In the genomic region with DNA sequence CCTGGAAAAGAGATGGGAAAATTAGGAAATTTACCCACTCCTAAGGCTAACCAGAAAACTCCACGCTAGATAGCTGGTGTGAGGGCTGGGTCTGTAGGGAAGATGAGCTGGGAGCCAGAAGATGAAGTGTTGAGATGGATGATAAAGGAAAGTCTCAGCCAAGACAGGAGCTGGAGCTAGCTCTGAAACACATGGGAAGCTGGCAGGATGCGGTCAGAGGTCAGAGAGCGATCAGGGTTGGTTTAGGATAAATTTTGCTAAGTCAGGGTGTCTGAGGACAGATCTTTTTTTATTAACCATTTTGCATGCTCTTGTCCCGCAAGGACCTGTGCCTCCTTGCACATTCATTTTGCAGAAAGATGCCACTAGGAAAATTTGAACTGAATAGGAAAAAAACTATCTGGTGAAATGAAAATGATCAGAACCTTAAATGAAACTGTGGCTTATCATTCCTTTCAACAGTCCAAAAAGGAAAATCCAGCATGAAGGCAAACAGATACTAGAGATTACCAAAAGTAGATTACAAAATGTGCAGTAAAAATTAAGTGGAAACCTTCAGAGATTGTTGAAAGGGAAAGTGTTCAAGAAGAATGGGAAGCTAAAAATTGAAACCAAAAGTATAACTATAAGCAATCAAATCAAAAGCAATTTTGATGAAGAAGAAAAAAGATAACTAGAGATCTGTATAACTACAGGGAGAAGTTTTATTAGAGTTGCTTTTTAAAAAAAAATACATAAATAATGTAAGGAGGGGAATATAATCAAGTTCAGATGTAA, we compare ENCODE assay signal across 13 cellular contexts. TPM values are rescaled to one million over a fixed set of nuclear protein-coding genes. Genes with fewer than 3 reads are reported as not detected.
DNase-seq lines count a peak whose midpoint lies in the region; ATAC-seq, FAIRE-seq and TF ChIP-seq lines count a peak whose summit lies in the region.
"Had no signal": no experiment of that assay in that cellular context is flagged by ENCODE, and none has a peak within 500 bp of the region (broad histone marks: within the 10 kb centered on the region; RNA-seq: fewer than 3 reads in every experiment).

No MANE protein-coding gene starts in this region.

- no peak for TF ChIP-seq CTCF in GM12865 (IDR thresholded peaks at IDR 0.05; ENCODE audit: insufficient read depth, low read depth, low read length, missing control alignments)

- FAIRE-seq in A204.1 (lab: Jason Lieb, UNC) = peak; percentile 3
- FAIRE-seq: islet of Langerhans had no signal

- peaks cover 17% of the 10 kb centered on the region for H3K4me1 ChIP-seq in SJSA1 (replicated peaks)

- H3K4me3 ChIP-seq in GM12865 (ENCODE audit: low read depth, low read length) (peak overlapping the region; percentile 14; the same call in 1 of the 2 replicates), SJSA1 (no peak overlapping the region)

- H3K9me3 ChIP-seq in SJSA1 (replicated peaks) = no peaks in the 10 kb centered on the region

- H3K36me3 ChIP-seq in SJSA1 = no peaks in the 10 kb centered on the region

- no peak for ATAC-seq in HG03175 (IDR thresholded peaks at IDR 0.05; ENCODE audit: unreplicated experiment)

- no peaks in the 10 kb centered on the region for H3K27me3 ChIP-seq in SJSA1 (replicated peaks)

- DNase-seq in GM12865 (ENCODE audit: low read depth) = no peak
- DNase-seq in SJSA1 (ENCODE audit: low read depth in 1 of 2, low spot score in 2 of 2) = no peak
- DNase-seq in islet precursor cell = peak; percentile 59
- no peak for DNase-seq in NCI-H345 (lab: John Stamatoyannopoulos, UW)
- DNase-seq in NCI-H187 (lab: John Stamatoyannopoulos, UW) = no peak
- no peak for DNase-seq in HuH-7.5 (ENCODE audit: low spot score)
- DNase-seq: activated CD8-positive, alpha-beta memory T cell treated with anti-CD3 and anti-CD28 coated beads, Interleukin-2, amount 50 U/mL, for 4 hours; activated naive CD4-positive, alpha-beta T cell treated with anti-CD3 and anti-CD28 coated beads, Interleukin-2, amount 10 ng/mL, durations not matched to agents 7 days and 5 days; glutamatergic neuron; Karpas-422 had no signal

- H3K27ac ChIP-seq in SJSA1 = peak overlapping the region; percentile 11; the same call in 1 of the 2 replicates

RNA-seq across cellular contexts. Expression of gene EDN1, which starts 10.7 kb away (rescaled TPM):
- total RNA-seq in SJSA1 (2014; rRNA removed; shearing (Covaris generic)) = 39.7 and 45.5 TPM in 2 replicates
